17 cellular contexts compared by ENCODE assay signal in the genomic region with DNA sequence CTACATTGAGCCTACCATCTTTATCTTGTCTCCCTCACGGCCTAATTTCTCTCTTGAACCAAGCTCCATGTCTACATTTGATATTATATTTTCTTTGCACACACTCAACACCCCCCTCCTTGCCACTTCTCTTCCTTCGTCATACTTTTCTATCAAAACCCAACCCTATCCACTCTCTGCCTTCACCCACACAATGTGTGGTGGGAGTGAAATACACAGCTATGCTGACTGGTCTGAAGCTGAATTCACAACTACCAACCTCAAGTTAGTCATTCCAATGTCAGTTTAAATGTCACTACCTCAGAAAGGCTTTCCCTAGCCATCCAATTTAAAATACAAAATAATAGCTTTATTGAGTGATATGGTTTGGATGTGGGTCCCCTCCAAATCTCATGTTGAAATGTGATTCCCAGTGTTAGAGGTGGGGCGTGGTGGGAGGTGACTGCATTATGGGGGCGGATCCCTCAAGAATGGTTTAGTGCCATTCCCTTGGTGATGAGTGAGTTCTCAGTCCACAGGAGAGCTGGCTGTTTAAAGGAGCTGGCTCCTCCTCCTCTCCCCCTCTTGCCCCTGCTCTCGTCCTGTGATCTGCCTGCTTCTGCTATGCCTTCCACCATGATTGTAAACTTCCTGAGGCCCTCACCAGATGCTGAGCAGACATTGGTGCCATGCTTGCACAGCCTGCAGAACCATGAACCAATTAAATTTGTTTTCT.
DNase-seq lines count a peak whose midpoint lies in the region; ATAC-seq and TF ChIP-seq lines count a peak whose summit lies in the region.
"Had no signal": no experiment of that assay in that cellular context is flagged by ENCODE, and none has a peak within 500 bp of the region (broad histone marks: within the 10 kb centered on the region; RNA-seq: fewer than 3 reads in every experiment).

No MANE protein-coding gene starts in this region.

- no peaks in the 10 kb centered on the region for H3K9me3 ChIP-seq in HEK293 (ENCODE audit: control insufficient read depth, insufficient read depth, low read depth, low read length)
- H3K9me3 ChIP-seq: HAP-1, heart right ventricle had no signal

- POLR2A ChIA-PET in HEK293 (lab: Yijun Ruan, JAX): no interaction called here

- CTCF ChIA-PET in HEK293 (lab: Yijun Ruan, JAX): interaction anchor here (1.0 kb wide), 1 partner anchor 50 kb away, joined by 3 read pairs; no protein-coding TSS in a partner anchor

- H3K36me3 ChIP-seq in HEK293 (ENCODE audit: control insufficient read depth in 2 of 2, insufficient read depth in 1 of 2, low read length in 2 of 2): no peaks in the 10 kb centered on the region
- H3K36me3 ChIP-seq: HAP-1, heart right ventricle had no signal

- ATAC-seq in left ventricle myocardium superior (no peak), HG03442 (IDR thresholded peaks at IDR 0.05; ENCODE audit: unreplicated experiment) (no peak), HG02588 (IDR thresholded peaks at IDR 0.05; ENCODE audit: unreplicated experiment) (no peak)
- ATAC-seq: heart right ventricle; naive thymus-derived CD8-positive, alpha-beta T cell had no signal

- no peak overlapping the region for H3K4me3 ChIP-seq in HEK293 (ENCODE audit: low read depth, low read length)
- H3K4me3 ChIP-seq: HAP-1, heart right ventricle, skin epidermis had no signal

- no peak for TF ChIP-seq CTCF in HEK293 (tag by site-specific recombination; IDR thresholded peaks at IDR 0.05)

- no peaks in the 10 kb centered on the region for H3K4me1 ChIP-seq in HEK293 (ENCODE audit: control insufficient read depth, insufficient read depth, low read length)

- H3K27ac ChIP-seq in HEK293 (ENCODE audit: extremely low read depth, low read depth, low read length): no peak overlapping the region
- H3K27ac ChIP-seq: heart right ventricle, skin epidermis had no signal

- intact Hi-C loops in left ventricle myocardium superior (cut with micrococcal nuclease): no loop called here

- DNase-seq in activated CD8-positive, alpha-beta memory T cell treated with anti-CD3 and anti-CD28 coated beads for 48 hours (ENCODE audit: low read depth in 2 of 3, low spot score in 2 of 3): peak in 2 of 3 experiments; percentile 2 to 22
- no peak for DNase-seq in activated CD8-positive, alpha-beta memory T cell treated with anti-CD3 and anti-CD28 coated beads, Interleukin-2, amount 50 U/mL, for 4 hours
- DNase-seq in activated T-cell treated with anti-CD3 and anti-CD28 coated beads, Interleukin-2, amount 50 U/mL, for 48 hours: peak; percentile 53 to 64
- peak; percentile 3 for DNase-seq in stimulated activated CD8-positive, alpha-beta memory T cell treated with anti-CD3 and anti-CD28 coated beads, Interleukin-15, amount 100 ng/mL, for 24 hours (ENCODE audit: low read depth)
- no peak for DNase-seq in left ventricle myocardium superior
- DNase-seq: ACHN; anterior cingulate cortex; CD4-positive, CD25-positive, alpha-beta regulatory T cell; DMS153; heart right ventricle; naive thymus-derived CD8-positive, alpha-beta T cell; NCI-H69 had no signal

TF ChIP-seq in HEK293, 187 proteins besides CTCF, POLR2A, EP300 and RAD21:
- TF ChIP-seq EGR2 (tag by site-specific recombination; IDR thresholded peaks at IDR 0.05; ENCODE audit: low read depth) (peak; percentile 59), ZNF558 (tag by site-specific recombination; IDR thresholded peaks at IDR 0.05) (no peak), ZNF214 (tag by site-specific recombination; IDR thresholded peaks at IDR 0.05; ENCODE audit: borderline replicate concordance) (no peak), KLF1 (tag by site-specific recombination; IDR thresholded peaks at IDR 0.05) (0 out of 2 replicates have a peak, but pooled peaks have one; percentile 46), ZNF571 (tag by site-specific recombination; IDR thresholded peaks at IDR 0.05) (no peak), ZBTB1 (tag by site-specific recombination; IDR thresholded peaks at IDR 0.05) (no peak), ZNF610 (tag by site-specific recombination; IDR thresholded peaks at IDR 0.05; ENCODE audit: borderline replicate concordance) (no peak), ZFHX2 (tag by site-specific recombination; conservative IDR thresholded peaks at IDR 0.05) (peak; percentile 62)
- TF ChIP-seq, protein P1, sequence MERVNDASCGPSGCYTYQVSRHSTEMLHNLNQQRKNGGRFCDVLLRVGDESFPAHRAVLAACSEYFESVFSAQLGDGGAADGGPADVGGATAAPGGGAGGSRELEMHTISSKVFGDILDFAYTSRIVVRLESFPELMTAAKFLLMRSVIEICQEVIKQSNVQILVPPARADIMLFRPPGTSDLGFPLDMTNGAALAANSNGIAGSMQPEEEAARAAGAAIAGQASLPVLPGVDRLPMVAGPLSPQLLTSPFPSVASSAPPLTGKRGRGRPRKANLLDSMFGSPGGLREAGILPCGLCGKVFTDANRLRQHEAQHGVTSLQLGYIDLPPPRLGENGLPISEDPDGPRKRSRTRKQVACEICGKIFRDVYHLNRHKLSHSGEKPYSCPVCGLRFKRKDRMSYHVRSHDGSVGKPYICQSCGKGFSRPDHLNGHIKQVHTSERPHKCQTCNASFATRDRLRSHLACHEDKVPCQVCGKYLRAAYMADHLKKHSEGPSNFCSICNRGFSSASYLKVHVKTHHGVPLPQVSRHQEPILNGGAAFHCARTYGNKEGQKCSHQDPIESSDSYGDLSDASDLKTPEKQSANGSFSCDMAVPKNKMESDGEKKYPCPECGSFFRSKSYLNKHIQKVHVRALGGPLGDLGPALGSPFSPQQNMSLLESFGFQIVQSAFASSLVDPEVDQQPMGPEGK (tag by site-specific recombination; IDR thresholded peaks at IDR 0.05): no peak
- TF ChIP-seq, protein P2, sequence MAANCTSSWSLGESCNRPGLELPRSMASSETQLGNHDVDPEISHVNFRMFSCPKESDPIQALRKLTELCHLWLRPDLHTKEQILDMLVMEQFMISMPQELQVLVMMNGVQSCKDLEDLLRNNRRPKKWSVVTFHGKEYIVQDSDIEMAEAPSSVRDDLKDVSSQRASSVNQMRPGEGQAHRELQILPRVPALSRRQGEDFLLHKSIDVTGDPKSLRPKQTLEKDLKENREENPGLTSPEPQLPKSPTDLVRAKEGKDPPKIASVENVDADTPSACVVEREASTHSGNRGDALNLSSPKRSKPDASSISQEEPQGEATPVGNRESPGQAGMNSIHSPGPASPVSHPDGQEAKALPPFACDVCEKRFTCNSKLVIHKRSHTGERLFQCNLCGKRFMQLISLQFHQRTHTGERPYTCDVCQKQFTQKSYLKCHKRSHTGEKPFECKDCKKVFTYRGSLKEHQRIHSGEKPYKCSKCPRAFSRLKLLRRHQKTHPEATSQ (tag by site-specific recombination; IDR thresholded peaks at IDR 0.05): no peak

Comparison
In these comparisons a context has a peak if more than half of its experiments do, and no peak if none do; other contexts are left out.
1. DNase-seq: peak in activated CD8-positive, alpha-beta memory T cell treated with anti-CD3 and anti-CD28 coated beads for 48 hours (2 of 3), activated T-cell treated with anti-CD3 and anti-CD28 coated beads, Interleukin-2, amount 50 U/mL, for 48 hours (2 of 2) and stimulated activated CD8-positive, alpha-beta memory T cell treated with anti-CD3 and anti-CD28 coated beads, Interleukin-15, amount 100 ng/mL, for 24 hours (single experiment); none in activated CD8-positive, alpha-beta memory T cell treated with anti-CD3 and anti-CD28 coated beads, Interleukin-2, amount 50 U/mL, for 4 hours (single experiment) and left ventricle myocardium superior (single experiment).